ENCODE assay signal across 9 cellular contexts in the genomic region with DNA sequence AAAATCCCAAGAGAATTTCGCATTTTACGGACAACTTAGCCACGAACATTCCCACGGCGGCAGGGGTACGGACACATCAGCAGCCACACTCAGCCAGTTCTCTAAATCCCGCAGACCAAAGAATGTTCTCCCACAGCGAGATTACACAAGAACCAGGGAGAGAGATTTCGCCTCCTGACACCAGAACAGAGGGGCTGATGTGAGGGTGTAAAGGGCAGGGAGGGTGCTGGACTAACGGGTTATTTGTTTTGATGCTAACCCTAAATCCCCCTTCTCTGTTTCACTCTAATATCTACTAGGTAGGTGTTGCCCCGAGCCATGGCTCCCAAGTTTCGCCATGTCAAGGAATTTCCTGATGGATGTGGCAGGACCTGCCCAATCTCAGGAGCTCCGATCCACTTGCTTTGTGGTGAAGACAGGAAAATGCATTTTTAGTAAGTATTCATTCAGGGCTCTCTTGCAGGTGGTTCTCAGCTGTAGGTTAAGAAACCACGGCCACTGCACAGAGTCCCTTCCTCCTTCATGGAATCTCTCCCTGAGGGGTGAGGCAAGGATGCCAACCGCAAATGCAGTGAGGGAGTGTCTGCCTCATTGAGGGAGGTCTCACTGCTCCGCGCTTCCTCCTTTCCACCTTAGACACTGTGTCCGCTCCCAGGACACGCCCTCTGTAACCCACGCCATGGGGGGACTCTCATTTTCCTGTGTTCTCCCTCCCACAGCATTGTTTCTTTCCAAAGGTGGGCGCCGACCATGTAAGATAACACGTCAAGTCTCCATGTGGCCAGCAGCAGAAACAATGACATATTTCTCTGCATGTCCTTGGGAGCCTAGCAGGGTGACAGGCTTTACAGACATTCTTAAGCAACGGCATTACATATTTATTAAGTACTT.
"Had no signal": no experiment of that assay in that cellular context is flagged by ENCODE, and none has a peak within 500 bp of the region (broad histone marks: within the 10 kb centered on the region; RNA-seq: fewer than 3 reads in every experiment).

No MANE protein-coding gene starts in this region.

- H3K4me2 ChIP-seq: hepatocyte had no signal

- DNase-seq: activated naive CD4-positive, alpha-beta T cell treated with anti-CD3 and anti-CD28 coated beads for 36 hours; left lung; mammary epithelial cell had no signal

- H2AFZ ChIP-seq: hepatocyte had no signal

- H3K79me2 ChIP-seq: hepatocyte had no signal

- H3K27ac ChIP-seq: hepatocyte, left lung, prostate gland had no signal

- H3K4me1 ChIP-seq: left lung, prostate gland had no signal

- H3K4me3 Mint-ChIP-seq: activated naive CD4-positive, alpha-beta T cell treated with anti-CD3 and anti-CD28 coated beads for 36 hours; natural killer cell treated with Interleukin-12 subunit alpha and Interleukin-12 subunit beta and Interleukin-15 and Interleukin-18, amount 100 ng/mL, for 72 hours; T-helper 2 cell treated with Interferon-gamma antibody and Interleukin-4, amounts not matched to agents 5 μg/mL and 100 μg/mL, for 36 hours had no signal

- H3K36me3 ChIP-seq: left lung, prostate gland had no signal

- ATAC-seq: activated CD4-positive, CD25-positive, alpha-beta regulatory T cell treated with anti-CD3 and anti-CD28 coated beads, Interleukin-2, amount 50 U/mL, for 24 hours; left lung had no signal

- H3K9me3 ChIP-seq: prostate gland had no signal

- H3K27ac Mint-ChIP-seq: activated naive CD4-positive, alpha-beta T cell treated with anti-CD3 and anti-CD28 coated beads for 36 hours; activated T-helper 2 cell treated with anti-CD3 and anti-CD28 coated beads, Interferon-gamma antibody, Interleukin-2, Interleukin-4, amounts not matched to agents 10 μg/mL and 5 μg/mL and 100 μg/mL, durations not matched to agents 14 hours and 24 hours and 36 hours; natural killer cell treated with Interleukin-12 subunit alpha and Interleukin-12 subunit beta and Interleukin-15 and Interleukin-18, amount 100 ng/mL, for 72 hours; T-helper 2 cell treated with Interferon-gamma antibody and Interleukin-4, amounts not matched to agents 5 μg/mL and 100 μg/mL, for 36 hours had no signal

- H3K27me3 ChIP-seq: hepatocyte, left lung had no signal

- H3K4me3 ChIP-seq: hepatocyte, left lung, prostate gland had no signal
